ENCODE assay signal across 35 cellular contexts in the genomic region with DNA sequence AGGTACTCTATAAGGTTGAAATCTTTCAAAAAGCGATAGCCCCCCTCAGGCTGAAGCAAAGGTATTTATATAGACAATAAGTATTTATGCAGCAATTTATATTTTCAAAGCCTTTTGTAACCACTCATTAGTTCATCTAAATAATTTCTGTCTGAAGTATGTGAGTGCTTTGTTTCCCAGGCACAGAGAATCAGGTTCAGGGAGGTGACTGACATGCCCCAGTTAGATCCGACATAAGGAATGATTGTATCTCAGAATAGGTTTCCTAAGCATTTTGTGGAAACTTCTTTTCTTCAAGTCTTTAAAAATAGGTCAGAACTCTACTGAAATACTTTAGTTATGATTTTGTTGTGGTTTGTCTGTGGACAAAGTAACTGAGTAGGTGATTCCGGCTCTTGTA.
"Had no signal": no experiment of that assay in that cellular context is flagged by ENCODE, and none has a peak within 500 bp of the region (broad histone marks: within the 10 kb centered on the region; RNA-seq: fewer than 3 reads in every experiment).

No MANE protein-coding gene starts in this region.

- DNase-seq: Karpas-422, Kasumi-1, KBM-7, KG1, MG63, MM.1S, MV-4-11, NCI-H1048, NCI-H1092, NCI-H1092 treated with DMSO at 0.1 percent for 48 hours, NCI-H1105, NCI-H1105 treated with DMSO at 0.1 percent for 48 hours, NCI-H1417, NCI-H1417 treated with DMSO at 0.1 percent for 48 hours, NCI-H1436, NCI-H1436 treated with DMSO at 0.1 percent for 48 hours, NCI-H146, NCI-H1694, NCI-H1694 treated with DMSO at 0.1 percent for 48 hours, NCI-H187, NCI-H187 treated with DMSO at 0.1 percent for 48 hours, NCI-H1930, NCI-H2029, NCI-H2029 treated with DMSO at 0.1 percent for 48 hours, NCI-H2081, NCI-H2081 treated with DMSO at 0.1 percent for 48 hours, NCI-H2107, NCI-H2171, NCI-H2171 treated with DMSO at 0.1 percent for 48 hours, NCI-H2227 treated with DMSO at 0.1 percent for 48 hours, NCI-H226, NCI-H345, NCI-H446, NCI-H446 treated with DMSO at 0.1 percent for 48 hours had no signal

- H3K27me3 ChIP-seq: MG63 had no signal

- H3K4me3 ChIP-seq: MG63 had no signal

- H3K9me3 ChIP-seq: MG63 had no signal

- H3K36me3 ChIP-seq: MG63 had no signal

- H3K27ac ChIP-seq: KMS-11 had no signal
